ENCODE assay signal across 12 cellular contexts in the genomic region with DNA sequence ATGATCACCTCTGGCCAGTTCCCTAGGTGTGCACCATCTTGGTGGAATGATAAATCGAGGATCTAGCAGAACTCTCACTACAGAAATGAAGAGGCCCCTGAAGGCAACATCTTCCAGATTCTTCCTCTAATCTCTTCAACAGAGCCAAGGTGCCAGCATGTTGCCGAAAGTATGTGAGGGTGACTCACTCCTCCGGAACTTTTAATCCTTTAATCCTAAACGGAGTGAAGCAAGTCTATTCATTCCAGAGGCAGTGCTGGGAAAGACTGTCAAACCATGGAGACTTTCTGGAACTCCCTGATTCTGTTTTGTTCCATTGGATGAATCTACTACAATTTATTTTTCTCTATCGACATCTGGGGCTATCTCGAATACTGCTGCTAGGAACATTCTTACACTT.
A peak's percentile ranks its signal among the peaks of the same experiment; 100 is the strongest.
DNase-seq lines count a peak whose midpoint lies in the region; ATAC-seq and TF ChIP-seq lines count a peak whose summit lies in the region.
"Had no signal": no experiment of that assay in that cellular context is flagged by ENCODE, and none has a peak within 500 bp of the region (broad histone marks: within the 10 kb centered on the region; RNA-seq: fewer than 3 reads in every experiment).

No MANE protein-coding gene starts in this region.

- H3K4me1 ChIP-seq in neuronal stem cell (ENCODE audit: control insufficient read depth in 2 of 2, insufficient read depth in 1 of 2, low read depth in 1 of 2, low read length in 2 of 2) (peaks cover 0 to 4% of the 10 kb centered on the region in 2 donors), OCI-LY7 (ENCODE audit: insufficient read depth, low read length, poor library complexity, severe bottlenecking) (peaks cover 26% of the 10 kb centered on the region)

- POLR2A ChIA-PET in OCI-LY7 (lab: Charles Lee) = no interaction called here

- no peak overlapping the region for H2BK120ac ChIP-seq in neuronal stem cell (ENCODE audit: low read depth, low read length)

- peak; percentile 53 for DNase-seq in GM03348 (ENCODE audit: low spot score)
- DNase-seq in RKO (ENCODE audit: low spot score) = peak; percentile 64
- DNase-seq in neuronal stem cell (ENCODE audit: low spot score) = peak; percentile 20
- DNase-seq in posterior vena cava (ENCODE audit: low spot score) = no peak
- no peak for DNase-seq in OCI-LY7 (ENCODE audit: low spot score)
- no peak for DNase-seq in hypothalamus (lab: John Stamatoyannopoulos, UW)
- DNase-seq in activated naive CD4-positive, alpha-beta T cell treated with anti-CD3 and anti-CD28 coated beads, Interleukin-2, amount 50 U/mL, for 72 hours (ENCODE audit: low spot score in 2 of 2) = no peak
- DNase-seq: DMS53; effector memory CD8-positive, alpha-beta T cell; NCI-H446 treated with DMSO at 0.1 percent for 48 hours; stimulated activated CD4-positive, alpha-beta T cell treated with anti-CD3 and anti-CD28 coated beads, Interleukin-4, amount 100 ng/mL, for 24 hours had no signal

- no peak overlapping the region for H2AFZ ChIP-seq in neuronal stem cell (ENCODE audit: low read length)
- H2AFZ ChIP-seq in OCI-LY7 (ENCODE audit: low read length) = no peak overlapping the region

- CTCF ChIA-PET in OCI-LY7 (lab: Charles Lee; ENCODE audit: unreplicated experiment) = no interaction called here

- no TSS peak for BruUV-seq in OCI-LY7 (replicated peaks; lab: Mats Ljungman, UMichigan)

- no peak overlapping the region for H4K91ac ChIP-seq in neuronal stem cell (ENCODE audit: low read depth, low read length, poor library complexity)

- no peak overlapping the region for H2BK12ac ChIP-seq in neuronal stem cell (ENCODE audit: low read length)

- peaks cover 0 to 24% (median 0%) of the 10 kb centered on the region in 3 experiments for H3K27me3 ChIP-seq in neuronal stem cell (ENCODE audit: control insufficient read depth in 3 of 3, insufficient read depth in 3 of 3, low read depth in 1 of 3, low read length in 3 of 3)

- no peak overlapping the region for H3K14ac ChIP-seq in neuronal stem cell (ENCODE audit: low read length)

- no CpG with 5 or more reads among the region's 6 CpGs for WGBS in neuronal stem cell (ENCODE audit: extremely low coverage in 2 of 2, insufficient read length in 2 of 2, insufficient replicate concordance in 1 of 2), 2 donors

- no peaks in the 10 kb centered on the region for H3K79me2 ChIP-seq in OCI-LY7 (ENCODE audit: insufficient read depth, low read depth, low read length)

- H3K9me2 ChIP-seq in OCI-LY7 (ENCODE audit: insufficient read depth, low read length) = no peaks in the 10 kb centered on the region

- H3K18ac ChIP-seq in neuronal stem cell (ENCODE audit: low read length) = no peak overlapping the region

- no peak overlapping the region for H2BK15ac ChIP-seq in neuronal stem cell (ENCODE audit: low read length)

- TF ChIP-seq CTCF in OCI-LY7 (conservative IDR thresholded peaks at IDR 0.05; ENCODE audit: low read length) = no peak

- no peaks in the 10 kb centered on the region for H3K79me1 ChIP-seq in neuronal stem cell (ENCODE audit: low read depth, low read length)

- H4K20me1 ChIP-seq in OCI-LY7 (ENCODE audit: insufficient read depth, low read length) = no peaks in the 10 kb centered on the region

- no peak overlapping the region for H2BK5ac ChIP-seq in neuronal stem cell (ENCODE audit: low read length)

- H3K4ac ChIP-seq in neuronal stem cell (ENCODE audit: low read length) = no peak overlapping the region

- no peaks in the 10 kb centered on the region for H3K36me3 Mint-ChIP-seq in activated naive CD4-positive, alpha-beta T cell treated with anti-CD3 and anti-CD28 coated beads, Interleukin-2, amount 50 U/mL, for 72 hours

- intact Hi-C loops in posterior vena cava (cut with DNase I) (no loop called here), OCI-LY7 (cut with micrococcal nuclease; ENCODE audit: unreplicated experiment) (no loop called here)

- H3K4me2 ChIP-seq in neuronal stem cell (ENCODE audit: insufficient read depth, low read length, poor library complexity, severe bottlenecking) (no peak overlapping the region), OCI-LY7 (ENCODE audit: low read length) (no peak overlapping the region)

- no peak overlapping the region for H4K8ac ChIP-seq in neuronal stem cell (ENCODE audit: low read depth, low read length)

- no peaks in the 10 kb centered on the region for H3K9me3 Mint-ChIP-seq in activated naive CD4-positive, alpha-beta T cell treated with anti-CD3 and anti-CD28 coated beads, Interleukin-2, amount 50 U/mL, for 72 hours
- H3K9me3 Mint-ChIP-seq: effector memory CD8-positive, alpha-beta T cell had no signal

- H3K9me3 ChIP-seq in neuronal stem cell (replicated peaks in 1 of 2; ENCODE audit: control insufficient read depth in 2 of 2, insufficient read depth in 1 of 2, low read depth in 1 of 2, low read length in 2 of 2) = no peaks in the 10 kb centered on the region
- no peaks in the 10 kb centered on the region for H3K9me3 ChIP-seq in OCI-LY7 (ENCODE audit: low read length)

- no peak overlapping the region for H3K23ac ChIP-seq in neuronal stem cell (ENCODE audit: low read depth, low read length, poor library complexity)

- no peak overlapping the region for H3K9ac ChIP-seq in neuronal stem cell (ENCODE audit: low read depth, low read length, poor library complexity)

- H2AK5ac ChIP-seq in neuronal stem cell (ENCODE audit: low read depth, low read length) = no peak overlapping the region

- H3K4me3 ChIP-seq in neuronal stem cell (ENCODE audit: low read length in 2 of 2) (no peak overlapping the region), OCI-LY7 (ENCODE audit: low read depth, low read length, poor library complexity, severe bottlenecking) (no peak overlapping the region)

- peak; percentile 97 for ATAC-seq in esophagus mucosa
- ATAC-seq in activated naive CD4-positive, alpha-beta T cell treated with anti-CD3 and anti-CD28 coated beads, Interleukin-2, amount 50 U/mL, for 72 hours = no peak
- ATAC-seq: effector memory CD8-positive, alpha-beta T cell had no signal

- H3K36me3 ChIP-seq in neuronal stem cell (replicated peaks in 1 of 2; ENCODE audit: control insufficient read depth in 2 of 2, insufficient read depth in 2 of 2, low read length in 2 of 2) = no peaks in the 10 kb centered on the region
- H3K36me3 ChIP-seq in OCI-LY7 (ENCODE audit: insufficient read depth, low read length) = no peaks in the 10 kb centered on the region

- H3K27ac ChIP-seq in neuronal stem cell (replicated peaks; ENCODE audit: low read length) (peak overlapping the region; percentile 89), OCI-LY7 (ENCODE audit: low read depth, low read length, poor library complexity, severe bottlenecking) (no peak overlapping the region)

- no peak overlapping the region for H3K27ac Mint-ChIP-seq in activated naive CD4-positive, alpha-beta T cell treated with anti-CD3 and anti-CD28 coated beads, Interleukin-2, amount 50 U/mL, for 72 hours
- H3K27ac Mint-ChIP-seq: effector memory CD8-positive, alpha-beta T cell had no signal

Comparison
In these comparisons a context has a peak if more than half of its experiments do, and no peak if none do; other contexts are left out.
1. DNase-seq: peak in GM03348 (single experiment), RKO (single experiment) and neuronal stem cell (single experiment); none in posterior vena cava (single experiment), OCI-LY7 (single experiment), hypothalamus (0 of 51) and activated naive CD4-positive, alpha-beta T cell treated with anti-CD3 and anti-CD28 coated beads, Interleukin-2, amount 50 U/mL, for 72 hours (0 of 2).